In the genomic region with DNA sequence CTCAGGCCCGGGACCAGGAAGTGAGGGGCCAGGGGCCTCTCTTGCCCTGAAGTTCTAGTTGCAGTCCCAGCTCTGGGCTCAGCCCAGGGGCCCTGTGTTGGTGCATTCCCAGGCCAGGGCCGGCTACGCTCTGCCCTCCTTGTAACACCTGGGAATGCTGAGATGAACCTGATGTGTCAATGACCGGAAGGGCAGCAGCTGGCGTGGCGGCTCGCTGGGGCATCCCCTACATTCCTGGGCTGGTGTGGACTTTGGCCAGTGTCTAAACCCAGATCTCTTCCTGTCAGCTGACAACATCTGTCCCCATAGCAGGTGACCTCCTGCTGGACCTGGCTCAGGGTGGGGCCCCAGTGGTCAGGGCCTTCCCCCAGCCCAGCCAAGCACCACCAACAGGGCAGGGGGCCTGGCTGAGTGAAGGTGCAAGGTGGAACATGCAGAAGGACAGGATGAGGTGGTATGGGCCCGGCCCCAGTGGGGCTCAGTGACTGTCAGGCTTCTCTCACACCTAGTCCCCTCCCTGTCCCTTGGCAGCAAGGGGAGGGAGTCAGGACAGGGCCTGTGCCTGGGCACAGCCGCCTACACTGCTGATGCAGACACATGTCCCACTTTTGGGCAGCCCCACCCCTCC, we compare ENCODE assay signal across 1 cellular context.
TF ChIP-seq lines count a peak whose summit lies in the region.

No MANE protein-coding gene starts in this region.

TF ChIP-seq in HepG2, 621 proteins besides CTCF, POLR2A, EP300 and RAD21 (continued from another document and continues in another):
- TF ChIP-seq, protein P1, sequence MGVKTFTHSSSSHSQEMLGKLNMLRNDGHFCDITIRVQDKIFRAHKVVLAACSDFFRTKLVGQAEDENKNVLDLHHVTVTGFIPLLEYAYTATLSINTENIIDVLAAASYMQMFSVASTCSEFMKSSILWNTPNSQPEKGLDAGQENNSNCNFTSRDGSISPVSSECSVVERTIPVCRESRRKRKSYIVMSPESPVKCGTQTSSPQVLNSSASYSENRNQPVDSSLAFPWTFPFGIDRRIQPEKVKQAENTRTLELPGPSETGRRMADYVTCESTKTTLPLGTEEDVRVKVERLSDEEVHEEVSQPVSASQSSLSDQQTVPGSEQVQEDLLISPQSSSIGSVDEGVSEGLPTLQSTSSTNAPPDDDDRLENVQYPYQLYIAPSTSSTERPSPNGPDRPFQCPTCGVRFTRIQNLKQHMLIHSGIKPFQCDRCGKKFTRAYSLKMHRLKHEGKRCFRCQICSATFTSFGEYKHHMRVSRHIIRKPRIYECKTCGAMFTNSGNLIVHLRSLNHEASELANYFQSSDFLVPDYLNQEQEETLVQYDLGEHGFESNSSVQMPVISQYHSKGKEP (CRISPR knock-in tag; IDR thresholded peaks at IDR 0.05): 0 out of 2 replicates have a peak, but pooled peaks have one; percentile 57
- TF ChIP-seq ZNF329 (CRISPR knock-in tag; IDR thresholded peaks at IDR 0.05; ENCODE audit: low read depth) (0 out of 2 replicates have a peak, but pooled peaks have one; percentile 28), ZNF841 (CRISPR knock-in tag; IDR thresholded peaks at IDR 0.05; ENCODE audit: borderline replicate concordance) (no peak), CBFB (CRISPR knock-in tag; IDR thresholded peaks at IDR 0.05) (peak; percentile 63; the same call in 1 of the 2 replicates), ARHGAP35 (CRISPR knock-in tag; IDR thresholded peaks at IDR 0.05; ENCODE audit: borderline replicate concordance) (no peak), ZNF547 (CRISPR knock-in tag; IDR thresholded peaks at IDR 0.05) (peak; percentile 94), NR2F2 (IDR thresholded peaks at IDR 0.05; ENCODE audit: borderline replicate concordance, low read depth) (peak; percentile 78; the same call in 1 of the 2 replicates), ZMYM3 (CRISPR knock-in tag; IDR thresholded peaks at IDR 0.05) (peak; percentile 94), ZNF556 (CRISPR knock-in tag; IDR thresholded peaks at IDR 0.05; ENCODE audit: borderline replicate concordance) (peak; percentile 97), SUZ12 (IDR thresholded peaks at IDR 0.05; ENCODE audit: low read depth, low read length) (no peak), MYNN (CRISPR knock-in tag; IDR thresholded peaks at IDR 0.05; ENCODE audit: low read depth) (peak; percentile 51; the same call in 1 of the 2 replicates), PAF1 (CRISPR knock-in tag; IDR thresholded peaks at IDR 0.05) (peak; percentile 51; the same call in 1 of the 2 replicates), JUNB (CRISPR knock-in tag; IDR thresholded peaks at IDR 0.05; ENCODE audit: borderline replicate concordance) (no peak), ZKSCAN5 (CRISPR knock-in tag; IDR thresholded peaks at IDR 0.05) (no peak), ZNF678 (CRISPR knock-in tag; IDR thresholded peaks at IDR 0.05) (no peak), ZNF121 (CRISPR knock-in tag; IDR thresholded peaks at IDR 0.05) (peak; percentile 38), SP1 (IDR thresholded peaks at IDR 0.05) (no peak), SP1 (CRISPR knock-in tag; IDR thresholded peaks at IDR 0.05) (no peak; the same call in 1 of the 2 replicates), ZNF703 (CRISPR knock-in tag; IDR thresholded peaks at IDR 0.05; ENCODE audit: borderline replicate concordance) (no peak), SKI (IDR thresholded peaks at IDR 0.05; ENCODE audit: partially characterized antibody) (peak; percentile 98), RARA (CRISPR knock-in tag; IDR thresholded peaks at IDR 0.05) (peak; percentile 99), TGIF2 (CRISPR knock-in tag; IDR thresholded peaks at IDR 0.05) (peak; percentile 98), TMF1 (CRISPR knock-in tag; IDR thresholded peaks at IDR 0.05; ENCODE audit: low read depth) (no peak)
- TF ChIP-seq, protein P2, sequence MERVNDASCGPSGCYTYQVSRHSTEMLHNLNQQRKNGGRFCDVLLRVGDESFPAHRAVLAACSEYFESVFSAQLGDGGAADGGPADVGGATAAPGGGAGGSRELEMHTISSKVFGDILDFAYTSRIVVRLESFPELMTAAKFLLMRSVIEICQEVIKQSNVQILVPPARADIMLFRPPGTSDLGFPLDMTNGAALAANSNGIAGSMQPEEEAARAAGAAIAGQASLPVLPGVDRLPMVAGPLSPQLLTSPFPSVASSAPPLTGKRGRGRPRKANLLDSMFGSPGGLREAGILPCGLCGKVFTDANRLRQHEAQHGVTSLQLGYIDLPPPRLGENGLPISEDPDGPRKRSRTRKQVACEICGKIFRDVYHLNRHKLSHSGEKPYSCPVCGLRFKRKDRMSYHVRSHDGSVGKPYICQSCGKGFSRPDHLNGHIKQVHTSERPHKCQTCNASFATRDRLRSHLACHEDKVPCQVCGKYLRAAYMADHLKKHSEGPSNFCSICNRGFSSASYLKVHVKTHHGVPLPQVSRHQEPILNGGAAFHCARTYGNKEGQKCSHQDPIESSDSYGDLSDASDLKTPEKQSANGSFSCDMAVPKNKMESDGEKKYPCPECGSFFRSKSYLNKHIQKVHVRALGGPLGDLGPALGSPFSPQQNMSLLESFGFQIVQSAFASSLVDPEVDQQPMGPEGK (CRISPR knock-in tag; IDR thresholded peaks at IDR 0.05): peak; percentile 99
- TF ChIP-seq, protein P3, sequence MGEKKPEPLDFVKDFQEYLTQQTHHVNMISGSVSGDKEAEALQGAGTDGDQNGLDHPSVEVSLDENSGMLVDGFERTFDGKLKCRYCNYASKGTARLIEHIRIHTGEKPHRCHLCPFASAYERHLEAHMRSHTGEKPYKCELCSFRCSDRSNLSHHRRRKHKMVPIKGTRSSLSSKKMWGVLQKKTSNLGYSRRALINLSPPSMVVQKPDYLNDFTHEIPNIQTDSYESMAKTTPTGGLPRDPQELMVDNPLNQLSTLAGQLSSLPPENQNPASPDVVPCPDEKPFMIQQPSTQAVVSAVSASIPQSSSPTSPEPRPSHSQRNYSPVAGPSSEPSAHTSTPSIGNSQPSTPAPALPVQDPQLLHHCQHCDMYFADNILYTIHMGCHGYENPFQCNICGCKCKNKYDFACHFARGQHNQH (CRISPR knock-in tag; IDR thresholded peaks at IDR 0.05): peak; percentile 97
- TF ChIP-seq, protein P4, sequence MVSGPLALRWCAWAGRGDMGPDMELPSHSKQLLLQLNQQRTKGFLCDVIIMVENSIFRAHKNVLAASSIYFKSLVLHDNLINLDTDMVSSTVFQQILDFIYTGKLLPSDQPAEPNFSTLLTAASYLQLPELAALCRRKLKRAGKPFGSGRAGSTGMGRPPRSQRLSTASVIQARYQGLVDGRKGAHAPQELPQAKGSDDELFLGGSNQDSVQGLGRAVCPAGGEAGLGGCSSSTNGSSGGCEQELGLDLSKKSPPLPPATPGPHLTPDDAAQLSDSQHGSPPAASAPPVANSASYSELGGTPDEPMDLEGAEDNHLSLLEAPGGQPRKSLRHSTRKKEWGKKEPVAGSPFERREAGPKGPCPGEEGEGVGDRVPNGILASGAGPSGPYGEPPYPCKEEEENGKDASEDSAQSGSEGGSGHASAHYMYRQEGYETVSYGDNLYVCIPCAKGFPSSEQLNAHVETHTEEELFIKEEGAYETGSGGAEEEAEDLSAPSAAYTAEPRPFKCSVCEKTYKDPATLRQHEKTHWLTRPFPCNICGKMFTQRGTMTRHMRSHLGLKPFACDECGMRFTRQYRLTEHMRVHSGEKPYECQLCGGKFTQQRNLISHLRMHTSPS (CRISPR knock-in tag; IDR thresholded peaks at IDR 0.05; ENCODE audit: low read depth): peak; percentile 99
- TF ChIP-seq, protein P5, sequence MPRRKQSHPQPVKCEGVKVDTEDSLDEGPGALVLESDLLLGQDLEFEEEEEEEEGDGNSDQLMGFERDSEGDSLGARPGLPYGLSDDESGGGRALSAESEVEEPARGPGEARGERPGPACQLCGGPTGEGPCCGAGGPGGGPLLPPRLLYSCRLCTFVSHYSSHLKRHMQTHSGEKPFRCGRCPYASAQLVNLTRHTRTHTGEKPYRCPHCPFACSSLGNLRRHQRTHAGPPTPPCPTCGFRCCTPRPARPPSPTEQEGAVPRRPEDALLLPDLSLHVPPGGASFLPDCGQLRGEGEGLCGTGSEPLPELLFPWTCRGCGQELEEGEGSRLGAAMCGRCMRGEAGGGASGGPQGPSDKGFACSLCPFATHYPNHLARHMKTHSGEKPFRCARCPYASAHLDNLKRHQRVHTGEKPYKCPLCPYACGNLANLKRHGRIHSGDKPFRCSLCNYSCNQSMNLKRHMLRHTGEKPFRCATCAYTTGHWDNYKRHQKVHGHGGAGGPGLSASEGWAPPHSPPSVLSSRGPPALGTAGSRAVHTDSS (CRISPR knock-in tag; conservative IDR thresholded peaks at IDR 0.05): 0 out of 2 replicates have a peak, but pooled peaks have one; percentile 55
- TF ChIP-seq, protein P6, sequence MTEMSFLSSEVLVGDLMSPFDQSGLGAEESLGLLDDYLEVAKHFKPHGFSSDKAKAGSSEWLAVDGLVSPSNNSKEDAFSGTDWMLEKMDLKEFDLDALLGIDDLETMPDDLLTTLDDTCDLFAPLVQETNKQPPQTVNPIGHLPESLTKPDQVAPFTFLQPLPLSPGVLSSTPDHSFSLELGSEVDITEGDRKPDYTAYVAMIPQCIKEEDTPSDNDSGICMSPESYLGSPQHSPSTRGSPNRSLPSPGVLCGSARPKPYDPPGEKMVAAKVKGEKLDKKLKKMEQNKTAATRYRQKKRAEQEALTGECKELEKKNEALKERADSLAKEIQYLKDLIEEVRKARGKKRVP (CRISPR knock-in tag; IDR thresholded peaks at IDR 0.05): no peak
- TF ChIP-seq, protein P7, sequence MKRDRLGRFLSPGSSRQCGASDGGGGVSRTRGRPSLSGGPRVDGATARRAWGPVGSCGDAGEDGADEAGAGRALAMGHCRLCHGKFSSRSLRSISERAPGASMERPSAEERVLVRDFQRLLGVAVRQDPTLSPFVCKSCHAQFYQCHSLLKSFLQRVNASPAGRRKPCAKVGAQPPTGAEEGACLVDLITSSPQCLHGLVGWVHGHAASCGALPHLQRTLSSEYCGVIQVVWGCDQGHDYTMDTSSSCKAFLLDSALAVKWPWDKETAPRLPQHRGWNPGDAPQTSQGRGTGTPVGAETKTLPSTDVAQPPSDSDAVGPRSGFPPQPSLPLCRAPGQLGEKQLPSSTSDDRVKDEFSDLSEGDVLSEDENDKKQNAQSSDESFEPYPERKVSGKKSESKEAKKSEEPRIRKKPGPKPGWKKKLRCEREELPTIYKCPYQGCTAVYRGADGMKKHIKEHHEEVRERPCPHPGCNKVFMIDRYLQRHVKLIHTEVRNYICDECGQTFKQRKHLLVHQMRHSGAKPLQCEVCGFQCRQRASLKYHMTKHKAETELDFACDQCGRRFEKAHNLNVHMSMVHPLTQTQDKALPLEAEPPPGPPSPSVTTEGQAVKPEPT (CRISPR knock-in tag; IDR thresholded peaks at IDR 0.05; ENCODE audit: low read depth): 0 out of 2 replicates have a peak, but pooled peaks have one; percentile 80
- TF ChIP-seq, protein P8, sequence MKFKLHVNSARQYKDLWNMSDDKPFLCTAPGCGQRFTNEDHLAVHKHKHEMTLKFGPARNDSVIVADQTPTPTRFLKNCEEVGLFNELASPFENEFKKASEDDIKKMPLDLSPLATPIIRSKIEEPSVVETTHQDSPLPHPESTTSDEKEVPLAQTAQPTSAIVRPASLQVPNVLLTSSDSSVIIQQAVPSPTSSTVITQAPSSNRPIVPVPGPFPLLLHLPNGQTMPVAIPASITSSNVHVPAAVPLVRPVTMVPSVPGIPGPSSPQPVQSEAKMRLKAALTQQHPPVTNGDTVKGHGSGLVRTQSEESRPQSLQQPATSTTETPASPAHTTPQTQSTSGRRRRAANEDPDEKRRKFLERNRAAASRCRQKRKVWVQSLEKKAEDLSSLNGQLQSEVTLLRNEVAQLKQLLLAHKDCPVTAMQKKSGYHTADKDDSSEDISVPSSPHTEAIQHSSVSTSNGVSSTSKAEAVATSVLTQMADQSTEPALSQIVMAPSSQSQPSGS (CRISPR knock-in tag; IDR thresholded peaks at IDR 0.05): peak; percentile 96
- TF ChIP-seq, protein P9, sequence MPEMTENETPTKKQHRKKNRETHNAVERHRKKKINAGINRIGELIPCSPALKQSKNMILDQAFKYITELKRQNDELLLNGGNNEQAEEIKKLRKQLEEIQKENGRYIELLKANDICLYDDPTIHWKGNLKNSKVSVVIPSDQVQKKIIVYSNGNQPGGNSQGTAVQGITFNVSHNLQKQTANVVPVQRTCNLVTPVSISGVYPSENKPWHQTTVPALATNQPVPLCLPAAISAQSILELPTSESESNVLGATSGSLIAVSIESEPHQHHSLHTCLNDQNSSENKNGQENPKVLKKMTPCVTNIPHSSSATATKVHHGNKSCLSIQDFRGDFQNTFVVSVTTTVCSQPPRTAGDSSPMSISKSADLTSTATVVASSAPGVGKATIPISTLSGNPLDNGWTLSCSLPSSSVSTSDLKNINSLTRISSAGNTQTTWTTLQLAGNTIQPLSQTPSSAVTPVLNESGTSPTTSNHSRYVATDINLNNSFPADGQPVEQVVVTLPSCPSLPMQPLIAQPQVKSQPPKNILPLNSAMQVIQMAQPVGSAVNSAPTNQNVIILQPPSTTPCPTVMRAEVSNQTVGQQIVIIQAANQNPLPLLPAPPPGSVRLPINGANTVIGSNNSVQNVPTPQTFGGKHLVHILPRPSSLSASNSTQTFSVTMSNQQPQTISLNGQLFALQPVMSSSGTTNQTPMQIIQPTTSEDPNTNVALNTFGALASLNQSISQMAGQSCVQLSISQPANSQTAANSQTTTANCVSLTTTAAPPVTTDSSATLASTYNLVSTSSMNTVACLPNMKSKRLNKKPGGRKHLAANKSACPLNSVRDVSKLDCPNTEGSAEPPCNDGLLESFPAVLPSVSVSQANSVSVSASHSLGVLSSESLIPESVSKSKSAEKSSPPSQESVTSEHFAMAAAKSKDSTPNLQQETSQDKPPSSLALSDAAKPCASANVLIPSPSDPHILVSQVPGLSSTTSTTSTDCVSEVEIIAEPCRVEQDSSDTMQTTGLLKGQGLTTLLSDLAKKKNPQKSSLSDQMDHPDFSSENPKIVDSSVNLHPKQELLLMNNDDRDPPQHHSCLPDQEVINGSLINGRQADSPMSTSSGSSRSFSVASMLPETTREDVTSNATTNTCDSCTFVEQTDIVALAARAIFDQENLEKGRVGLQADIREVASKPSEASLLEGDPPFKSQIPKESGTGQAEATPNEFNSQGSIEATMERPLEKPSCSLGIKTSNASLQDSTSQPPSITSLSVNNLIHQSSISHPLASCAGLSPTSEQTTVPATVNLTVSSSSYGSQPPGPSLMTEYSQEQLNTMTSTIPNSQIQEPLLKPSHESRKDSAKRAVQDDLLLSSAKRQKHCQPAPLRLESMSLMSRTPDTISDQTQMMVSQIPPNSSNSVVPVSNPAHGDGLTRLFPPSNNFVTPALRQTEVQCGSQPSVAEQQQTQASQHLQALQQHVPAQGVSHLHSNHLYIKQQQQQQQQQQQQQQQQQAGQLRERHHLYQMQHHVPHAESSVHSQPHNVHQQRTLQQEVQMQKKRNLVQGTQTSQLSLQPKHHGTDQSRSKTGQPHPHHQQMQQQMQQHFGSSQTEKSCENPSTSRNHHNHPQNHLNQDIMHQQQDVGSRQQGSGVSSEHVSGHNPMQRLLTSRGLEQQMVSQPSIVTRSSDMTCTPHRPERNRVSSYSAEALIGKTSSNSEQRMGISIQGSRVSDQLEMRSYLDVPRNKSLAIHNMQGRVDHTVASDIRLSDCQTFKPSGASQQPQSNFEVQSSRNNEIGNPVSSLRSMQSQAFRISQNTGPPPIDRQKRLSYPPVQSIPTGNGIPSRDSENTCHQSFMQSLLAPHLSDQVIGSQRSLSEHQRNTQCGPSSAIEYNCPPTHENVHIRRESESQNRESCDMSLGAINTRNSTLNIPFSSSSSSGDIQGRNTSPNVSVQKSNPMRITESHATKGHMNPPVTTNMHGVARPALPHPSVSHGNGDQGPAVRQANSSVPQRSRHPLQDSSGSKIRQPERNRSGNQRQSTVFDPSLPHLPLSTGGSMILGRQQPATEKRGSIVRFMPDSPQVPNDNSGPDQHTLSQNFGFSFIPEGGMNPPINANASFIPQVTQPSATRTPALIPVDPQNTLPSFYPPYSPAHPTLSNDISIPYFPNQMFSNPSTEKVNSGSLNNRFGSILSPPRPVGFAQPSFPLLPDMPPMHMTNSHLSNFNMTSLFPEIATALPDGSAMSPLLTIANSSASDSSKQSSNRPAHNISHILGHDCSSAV (CRISPR knock-in tag; IDR thresholded peaks at IDR 0.05; ENCODE audit: borderline replicate concordance): 0 out of 2 replicates have a peak, but pooled peaks have one; percentile 69
